ENCODE assay signal across 1 cellular context in the genomic region with DNA sequence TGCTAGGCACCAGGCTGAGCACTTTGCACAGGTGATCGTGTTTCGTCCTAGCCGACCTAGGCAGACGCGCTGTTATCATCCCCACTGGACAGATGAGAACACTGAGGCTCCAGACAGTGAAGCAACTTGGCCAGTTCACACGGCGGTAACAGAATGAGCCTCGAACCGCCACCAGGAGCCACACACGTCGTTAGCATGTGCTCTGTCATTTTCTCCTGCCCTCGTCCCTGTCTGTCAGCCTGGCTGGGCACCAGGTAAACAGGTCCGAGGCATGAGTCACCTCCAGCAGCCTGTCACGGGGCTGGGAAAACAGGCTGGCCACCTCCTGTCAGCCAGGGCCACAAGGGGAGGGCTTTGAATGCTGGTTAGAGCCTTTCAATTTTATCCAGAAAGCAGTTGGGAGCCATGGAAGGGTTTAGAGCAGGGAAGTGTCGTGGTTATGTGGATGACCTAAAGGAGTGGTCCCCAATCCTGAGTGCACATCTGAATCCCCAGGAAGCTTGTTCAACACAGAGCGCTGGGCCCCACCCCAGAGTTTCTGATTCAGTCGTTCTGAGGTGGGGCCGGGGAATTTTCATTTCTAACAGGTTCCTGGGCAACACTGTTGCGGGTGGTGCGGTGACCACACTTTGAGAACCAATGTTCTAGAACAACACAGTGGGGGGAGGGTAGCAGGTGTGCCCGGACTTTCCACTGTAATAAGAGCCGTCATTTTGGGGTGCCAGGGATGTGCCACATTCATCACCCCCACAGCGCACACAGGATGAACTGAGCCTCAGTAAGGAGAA.
TF ChIP-seq lines count a peak whose summit lies in the region.

No MANE protein-coding gene starts in this region.

TF ChIP-seq in HepG2, 621 proteins besides CTCF, POLR2A, EP300 and RAD21 (continued from another document and continues in another):
- peak; percentile 89 for TF ChIP-seq TEAD3 (CRISPR knock-in tag; optimal IDR thresholded peaks at IDR 0.05; ENCODE audit: borderline replicate concordance)
- TF ChIP-seq RFX1 (IDR thresholded peaks at IDR 0.05): no peak
- TF ChIP-seq MLLT10 (CRISPR knock-in tag; IDR thresholded peaks at IDR 0.05): no peak
- TF ChIP-seq ZFP1 (CRISPR knock-in tag; IDR thresholded peaks at IDR 0.05): peak; percentile 90
- peak; percentile 68; the same call in 1 of the 2 replicates for TF ChIP-seq ZC3H4 (CRISPR knock-in tag; IDR thresholded peaks at IDR 0.05; ENCODE audit: borderline replicate concordance)
- peak in 1 of 2 experiments; percentile 90; a peak in 2 of 4 replicates for TF ChIP-seq KLF16 (CRISPR knock-in tag; IDR thresholded peaks at IDR 0.05)
- no peak for TF ChIP-seq CENPX (CRISPR knock-in tag; IDR thresholded peaks at IDR 0.05)
- TF ChIP-seq, protein P1, sequence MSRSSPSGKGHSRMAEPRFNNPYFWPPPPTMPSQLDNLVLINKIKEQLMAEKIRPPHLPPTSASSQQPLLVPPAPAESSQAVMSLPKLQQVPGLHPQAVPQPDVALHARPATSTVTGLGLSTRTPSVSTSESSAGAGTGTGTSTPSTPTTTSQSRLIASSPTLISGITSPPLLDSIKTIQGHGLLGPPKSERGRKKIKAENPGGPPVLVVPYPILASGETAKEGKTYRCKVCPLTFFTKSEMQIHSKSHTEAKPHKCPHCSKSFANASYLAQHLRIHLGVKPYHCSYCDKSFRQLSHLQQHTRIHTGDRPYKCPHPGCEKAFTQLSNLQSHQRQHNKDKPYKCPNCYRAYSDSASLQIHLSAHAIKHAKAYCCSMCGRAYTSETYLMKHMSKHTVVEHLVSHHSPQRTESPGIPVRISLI (CRISPR knock-in tag; IDR thresholded peaks at IDR 0.05; ENCODE audit: borderline replicate concordance): no peak
- TF ChIP-seq, protein P2, sequence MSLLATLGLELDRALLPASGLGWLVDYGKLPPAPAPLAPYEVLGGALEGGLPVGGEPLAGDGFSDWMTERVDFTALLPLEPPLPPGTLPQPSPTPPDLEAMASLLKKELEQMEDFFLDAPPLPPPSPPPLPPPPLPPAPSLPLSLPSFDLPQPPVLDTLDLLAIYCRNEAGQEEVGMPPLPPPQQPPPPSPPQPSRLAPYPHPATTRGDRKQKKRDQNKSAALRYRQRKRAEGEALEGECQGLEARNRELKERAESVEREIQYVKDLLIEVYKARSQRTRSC (CRISPR knock-in tag; IDR thresholded peaks at IDR 0.05; ENCODE audit: low read depth): no peak
- no peak for TF ChIP-seq RBM39 (IDR thresholded peaks at IDR 0.05; ENCODE audit: low read depth, low read length, poor library complexity, severe bottlenecking)
- no peak for TF ChIP-seq ATM (IDR thresholded peaks at IDR 0.05; ENCODE audit: borderline replicate concordance)
- TF ChIP-seq, protein P3, sequence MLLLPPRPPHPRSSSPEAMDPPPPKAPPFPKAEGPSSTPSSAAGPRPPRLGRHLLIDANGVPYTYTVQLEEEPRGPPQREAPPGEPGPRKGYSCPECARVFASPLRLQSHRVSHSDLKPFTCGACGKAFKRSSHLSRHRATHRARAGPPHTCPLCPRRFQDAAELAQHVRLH (CRISPR knock-in tag; IDR thresholded peaks at IDR 0.05; ENCODE audit: borderline replicate concordance, low read depth): peak; percentile 85; the same call in 1 of the 2 replicates
- no peak; the same call in 1 of the 2 replicates for TF ChIP-seq ZNF367 (CRISPR knock-in tag; IDR thresholded peaks at IDR 0.05; ENCODE audit: borderline replicate concordance)
- TF ChIP-seq, protein P4, sequence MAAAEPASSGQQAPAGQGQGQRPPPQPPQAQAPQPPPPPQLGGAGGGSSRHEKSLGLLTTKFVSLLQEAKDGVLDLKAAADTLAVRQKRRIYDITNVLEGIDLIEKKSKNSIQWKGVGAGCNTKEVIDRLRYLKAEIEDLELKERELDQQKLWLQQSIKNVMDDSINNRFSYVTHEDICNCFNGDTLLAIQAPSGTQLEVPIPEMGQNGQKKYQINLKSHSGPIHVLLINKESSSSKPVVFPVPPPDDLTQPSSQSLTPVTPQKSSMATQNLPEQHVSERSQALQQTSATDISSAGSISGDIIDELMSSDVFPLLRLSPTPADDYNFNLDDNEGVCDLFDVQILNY (CRISPR knock-in tag; conservative IDR thresholded peaks at IDR 0.05): no peak
- peak; percentile 95; the same call in 1 of the 2 replicates for TF ChIP-seq ZNF616 (CRISPR knock-in tag; IDR thresholded peaks at IDR 0.05; ENCODE audit: low read depth)
- peak; percentile 86; the same call in 1 of the 2 replicates for TF ChIP-seq GLI4 (CRISPR knock-in tag; IDR thresholded peaks at IDR 0.05; ENCODE audit: borderline replicate concordance)
- no peak for TF ChIP-seq TBL1XR1 (IDR thresholded peaks at IDR 0.05; ENCODE audit: borderline replicate concordance, low read length, partially characterized antibody)
- no peak; the same call in 1 of the 2 replicates for TF ChIP-seq ZNF7 (CRISPR knock-in tag; IDR thresholded peaks at IDR 0.05)
- TF ChIP-seq ETV6 (CRISPR knock-in tag; conservative IDR thresholded peaks at IDR 0.05): no peak
- peak; percentile 94 for TF ChIP-seq NFKB2 (CRISPR knock-in tag; IDR thresholded peaks at IDR 0.05; ENCODE audit: borderline replicate concordance)
- peak; percentile 90; the same call in 1 of the 2 replicates for TF ChIP-seq SPEN (CRISPR knock-in tag; IDR thresholded peaks at IDR 0.05; ENCODE audit: low read depth)
- TF ChIP-seq, protein P5, sequence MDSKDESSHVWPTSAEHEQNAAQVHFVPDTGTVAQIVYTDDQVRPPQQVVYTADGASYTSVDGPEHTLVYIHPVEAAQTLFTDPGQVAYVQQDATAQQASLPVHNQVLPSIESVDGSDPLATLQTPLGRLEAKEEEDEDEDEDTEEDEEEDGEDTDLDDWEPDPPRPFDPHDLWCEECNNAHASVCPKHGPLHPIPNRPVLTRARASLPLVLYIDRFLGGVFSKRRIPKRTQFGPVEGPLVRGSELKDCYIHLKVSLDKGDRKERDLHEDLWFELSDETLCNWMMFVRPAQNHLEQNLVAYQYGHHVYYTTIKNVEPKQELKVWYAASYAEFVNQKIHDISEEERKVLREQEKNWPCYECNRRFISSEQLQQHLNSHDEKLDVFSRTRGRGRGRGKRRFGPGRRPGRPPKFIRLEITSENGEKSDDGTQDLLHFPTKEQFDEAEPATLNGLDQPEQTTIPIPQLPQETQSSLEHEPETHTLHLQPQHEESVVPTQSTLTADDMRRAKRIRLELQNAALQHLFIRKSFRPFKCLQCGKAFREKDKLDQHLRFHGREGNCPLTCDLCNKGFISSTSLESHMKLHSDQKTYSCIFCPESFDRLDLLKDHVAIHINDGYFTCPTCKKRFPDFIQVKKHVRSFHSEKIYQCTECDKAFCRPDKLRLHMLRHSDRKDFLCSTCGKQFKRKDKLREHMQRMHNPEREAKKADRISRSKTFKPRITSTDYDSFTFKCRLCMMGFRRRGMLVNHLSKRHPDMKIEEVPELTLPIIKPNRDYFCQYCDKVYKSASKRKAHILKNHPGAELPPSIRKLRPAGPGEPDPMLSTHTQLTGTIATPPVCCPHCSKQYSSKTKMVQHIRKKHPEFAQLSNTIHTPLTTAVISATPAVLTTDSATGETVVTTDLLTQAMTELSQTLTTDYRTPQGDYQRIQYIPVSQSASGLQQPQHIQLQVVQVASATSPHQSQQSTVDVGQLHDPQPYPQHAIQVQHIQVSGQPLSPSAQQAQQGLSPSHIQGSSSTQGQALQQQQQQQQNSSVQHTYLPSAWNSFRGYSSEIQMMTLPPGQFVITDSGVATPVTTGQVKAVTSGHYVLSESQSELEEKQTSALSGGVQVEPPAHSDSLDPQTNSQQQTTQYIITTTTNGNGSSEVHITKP (CRISPR knock-in tag; IDR thresholded peaks at IDR 0.05; ENCODE audit: low read depth): 0 out of 2 replicates have a peak, but pooled peaks have one; percentile 42
- TF ChIP-seq PAX8 (CRISPR knock-in tag; IDR thresholded peaks at IDR 0.05; ENCODE audit: borderline replicate concordance): no peak
- TF ChIP-seq GATAD2A (CRISPR knock-in tag; IDR thresholded peaks at IDR 0.05): peak; percentile 78
- TF ChIP-seq, protein P6, sequence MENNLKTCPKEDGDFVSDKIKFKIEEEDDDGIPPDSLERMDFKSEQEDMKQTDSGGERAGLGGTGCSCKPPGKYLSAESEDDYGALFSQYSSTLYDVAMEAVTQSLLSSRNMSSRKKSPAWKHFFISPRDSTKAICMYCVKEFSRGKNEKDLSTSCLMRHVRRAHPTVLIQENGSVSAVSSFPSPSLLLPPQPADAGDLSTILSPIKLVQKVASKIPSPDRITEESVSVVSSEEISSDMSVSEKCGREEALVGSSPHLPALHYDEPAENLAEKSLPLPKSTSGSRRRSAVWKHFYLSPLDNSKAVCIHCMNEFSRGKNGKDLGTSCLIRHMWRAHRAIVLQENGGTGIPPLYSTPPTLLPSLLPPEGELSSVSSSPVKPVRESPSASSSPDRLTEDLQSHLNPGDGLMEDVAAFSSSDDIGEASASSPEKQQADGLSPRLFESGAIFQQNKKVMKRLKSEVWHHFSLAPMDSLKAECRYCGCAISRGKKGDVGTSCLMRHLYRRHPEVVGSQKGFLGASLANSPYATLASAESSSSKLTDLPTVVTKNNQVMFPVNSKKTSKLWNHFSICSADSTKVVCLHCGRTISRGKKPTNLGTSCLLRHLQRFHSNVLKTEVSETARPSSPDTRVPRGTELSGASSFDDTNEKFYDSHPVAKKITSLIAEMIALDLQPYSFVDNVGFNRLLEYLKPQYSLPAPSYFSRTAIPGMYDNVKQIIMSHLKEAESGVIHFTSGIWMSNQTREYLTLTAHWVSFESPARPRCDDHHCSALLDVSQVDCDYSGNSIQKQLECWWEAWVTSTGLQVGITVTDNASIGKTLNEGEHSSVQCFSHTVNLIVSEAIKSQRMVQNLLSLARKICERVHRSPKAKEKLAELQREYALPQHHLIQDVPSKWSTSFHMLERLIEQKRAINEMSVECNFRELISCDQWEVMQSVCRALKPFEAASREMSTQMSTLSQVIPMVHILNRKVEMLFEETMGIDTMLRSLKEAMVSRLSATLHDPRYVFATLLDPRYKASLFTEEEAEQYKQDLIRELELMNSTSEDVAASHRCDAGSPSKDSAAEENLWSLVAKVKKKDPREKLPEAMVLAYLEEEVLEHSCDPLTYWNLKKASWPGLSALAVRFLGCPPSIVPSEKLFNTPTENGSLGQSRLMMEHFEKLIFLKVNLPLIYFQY (CRISPR knock-in tag; IDR thresholded peaks at IDR 0.05; ENCODE audit: borderline replicate concordance): peak; percentile 79; the same call in 1 of the 2 replicates
- TF ChIP-seq, protein P7, sequence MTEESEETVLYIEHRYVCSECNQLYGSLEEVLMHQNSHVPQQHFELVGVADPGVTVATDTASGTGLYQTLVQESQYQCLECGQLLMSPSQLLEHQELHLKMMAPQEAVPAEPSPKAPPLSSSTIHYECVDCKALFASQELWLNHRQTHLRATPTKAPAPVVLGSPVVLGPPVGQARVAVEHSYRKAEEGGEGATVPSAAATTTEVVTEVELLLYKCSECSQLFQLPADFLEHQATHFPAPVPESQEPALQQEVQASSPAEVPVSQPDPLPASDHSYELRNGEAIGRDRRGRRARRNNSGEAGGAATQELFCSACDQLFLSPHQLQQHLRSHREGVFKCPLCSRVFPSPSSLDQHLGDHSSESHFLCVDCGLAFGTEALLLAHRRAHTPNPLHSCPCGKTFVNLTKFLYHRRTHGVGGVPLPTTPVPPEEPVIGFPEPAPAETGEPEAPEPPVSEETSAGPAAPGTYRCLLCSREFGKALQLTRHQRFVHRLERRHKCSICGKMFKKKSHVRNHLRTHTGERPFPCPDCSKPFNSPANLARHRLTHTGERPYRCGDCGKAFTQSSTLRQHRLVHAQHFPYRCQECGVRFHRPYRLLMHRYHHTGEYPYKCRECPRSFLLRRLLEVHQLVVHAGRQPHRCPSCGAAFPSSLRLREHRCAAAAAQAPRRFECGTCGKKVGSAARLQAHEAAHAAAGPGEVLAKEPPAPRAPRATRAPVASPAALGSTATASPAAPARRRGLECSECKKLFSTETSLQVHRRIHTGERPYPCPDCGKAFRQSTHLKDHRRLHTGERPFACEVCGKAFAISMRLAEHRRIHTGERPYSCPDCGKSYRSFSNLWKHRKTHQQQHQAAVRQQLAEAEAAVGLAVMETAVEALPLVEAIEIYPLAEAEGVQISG (CRISPR knock-in tag; IDR thresholded peaks at IDR 0.05): peak; percentile 62
- TF ChIP-seq, protein P8, sequence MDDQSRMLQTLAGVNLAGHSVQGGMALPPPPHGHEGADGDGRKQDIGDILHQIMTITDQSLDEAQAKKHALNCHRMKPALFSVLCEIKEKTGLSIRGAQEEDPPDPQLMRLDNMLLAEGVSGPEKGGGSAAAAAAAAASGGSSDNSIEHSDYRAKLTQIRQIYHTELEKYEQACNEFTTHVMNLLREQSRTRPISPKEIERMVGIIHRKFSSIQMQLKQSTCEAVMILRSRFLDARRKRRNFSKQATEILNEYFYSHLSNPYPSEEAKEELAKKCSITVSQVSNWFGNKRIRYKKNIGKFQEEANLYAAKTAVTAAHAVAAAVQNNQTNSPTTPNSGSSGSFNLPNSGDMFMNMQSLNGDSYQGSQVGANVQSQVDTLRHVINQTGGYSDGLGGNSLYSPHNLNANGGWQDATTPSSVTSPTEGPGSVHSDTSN (CRISPR knock-in tag; IDR thresholded peaks at IDR 0.05; ENCODE audit: borderline replicate concordance): peak; percentile 24; the same call in 1 of the 2 replicates
- TF ChIP-seq CBX2 (IDR thresholded peaks at IDR 0.05; ENCODE audit: low read depth, low read length): no peak
- no peak for TF ChIP-seq CBX2 (CRISPR knock-in tag; IDR thresholded peaks at IDR 0.05; ENCODE audit: low read depth)
- TF ChIP-seq ZFX (CRISPR knock-in tag; IDR thresholded peaks at IDR 0.05; ENCODE audit: low read depth): peak; percentile 50; the same call in 1 of the 2 replicates
- peak; percentile 71; the same call in 1 of the 2 replicates for TF ChIP-seq KMT2B (CRISPR knock-in tag; IDR thresholded peaks at IDR 0.05)
- no peak for TF ChIP-seq EHMT2 (IDR thresholded peaks at IDR 0.05; ENCODE audit: borderline replicate concordance, low read depth, low read length)
- TF ChIP-seq ZSCAN12 (CRISPR knock-in tag; IDR thresholded peaks at IDR 0.05): peak; percentile 97
- TF ChIP-seq, protein P9, sequence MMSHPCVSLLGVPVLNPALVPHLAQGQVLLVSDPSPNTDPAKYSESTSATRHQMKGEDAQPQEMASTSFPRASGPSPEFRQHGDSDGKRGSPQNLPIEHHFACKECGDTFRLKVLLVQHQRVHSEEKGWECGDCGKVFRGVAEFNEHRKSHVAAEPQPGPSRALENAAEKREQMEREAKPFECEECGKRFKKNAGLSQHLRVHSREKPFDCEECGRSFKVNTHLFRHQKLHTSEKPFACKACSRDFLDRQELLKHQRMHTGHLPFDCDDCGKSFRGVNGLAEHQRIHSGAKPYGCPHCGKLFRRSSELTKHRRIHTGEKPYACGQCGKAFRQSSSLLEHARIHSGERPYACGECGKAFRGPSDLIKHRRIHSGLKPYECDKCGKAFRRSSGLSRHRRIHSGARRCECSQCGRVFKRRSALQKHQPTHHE (CRISPR knock-in tag; IDR thresholded peaks at IDR 0.05; ENCODE audit: borderline replicate concordance): 0 out of 2 replicates have a peak, but pooled peaks have one; percentile 45
- peak; percentile 97 for TF ChIP-seq ZNF629 (CRISPR knock-in tag; conservative IDR thresholded peaks at IDR 0.05)
- TF ChIP-seq TAF15 (IDR thresholded peaks at IDR 0.05; ENCODE audit: low read depth, low read length, poor library complexity, severe bottlenecking): no peak
- TF ChIP-seq SOX5 (CRISPR knock-in tag; IDR thresholded peaks at IDR 0.05; ENCODE audit: borderline replicate concordance): peak; percentile 84
- TF ChIP-seq, protein P10, sequence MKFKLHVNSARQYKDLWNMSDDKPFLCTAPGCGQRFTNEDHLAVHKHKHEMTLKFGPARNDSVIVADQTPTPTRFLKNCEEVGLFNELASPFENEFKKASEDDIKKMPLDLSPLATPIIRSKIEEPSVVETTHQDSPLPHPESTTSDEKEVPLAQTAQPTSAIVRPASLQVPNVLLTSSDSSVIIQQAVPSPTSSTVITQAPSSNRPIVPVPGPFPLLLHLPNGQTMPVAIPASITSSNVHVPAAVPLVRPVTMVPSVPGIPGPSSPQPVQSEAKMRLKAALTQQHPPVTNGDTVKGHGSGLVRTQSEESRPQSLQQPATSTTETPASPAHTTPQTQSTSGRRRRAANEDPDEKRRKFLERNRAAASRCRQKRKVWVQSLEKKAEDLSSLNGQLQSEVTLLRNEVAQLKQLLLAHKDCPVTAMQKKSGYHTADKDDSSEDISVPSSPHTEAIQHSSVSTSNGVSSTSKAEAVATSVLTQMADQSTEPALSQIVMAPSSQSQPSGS (CRISPR knock-in tag; IDR thresholded peaks at IDR 0.05): peak; percentile 27; the same call in 1 of the 2 replicates
